Comparison of ENCODE assay signal across 8 cellular contexts in genomic region chr12:124456652-124457152, GRCh38.
DNase-seq lines count a peak whose midpoint lies in the region; ATAC-seq and TF ChIP-seq lines count a peak whose summit lies in the region.

No MANE protein-coding gene starts in this region.

- H3K36me3 ChIP-seq in adrenal gland (replicated peaks in 1 of 2) (peaks cover 0 to 28% of the 10 kb centered on the region in 2 donors), psoas muscle (ENCODE audit: insufficient read depth in 1 of 2, low read depth in 1 of 2) (peaks cover 0 to 12% of the 10 kb centered on the region in 2 donors)

- H3K4me1 Mint-ChIP-seq in IgD-negative memory B cell: peaks cover 15 to 35% (median 20%) of the 10 kb centered on the region in 3 donors

- TF ChIP-seq POLR2A in adrenal gland (IDR thresholded peaks at IDR 0.05): no peak

- DNase-seq in GM12865 (ENCODE audit: low read depth) (peak; percentile 84), adrenal gland (peak in 2 of 7 donors; percentile 33 to 49), psoas muscle (peak in 1 of 2 donors; percentile 43), iPS-NIHi11 (ENCODE audit: low spot score) (no peak), NCI-H2227 (lab: John Stamatoyannopoulos, UW; ENCODE audit: unreplicated experiment) (no peak)

- H3K9me3 ChIP-seq in adrenal gland (replicated peaks in 1 of 3) (no peaks in the 10 kb centered on the region), psoas muscle (no peaks in the 10 kb centered on the region)

- no peak for ATAC-seq in psoas muscle
- no peak for ATAC-seq in GM21528 (IDR thresholded peaks at IDR 0.05; ENCODE audit: low FRiP score, unreplicated experiment)
- ATAC-seq in HG02970 (IDR thresholded peaks at IDR 0.05; ENCODE audit: low FRiP score, unreplicated experiment): no peak

- no peaks in the 10 kb centered on the region for H3K9me3 Mint-ChIP-seq in IgD-negative memory B cell

- peak overlapping the region; percentile 68 to 89 (median 79) for H3K4me3 Mint-ChIP-seq in IgD-negative memory B cell

- intact Hi-C loops in adrenal gland (cut with DNase I): no loop called here
- intact Hi-C loops in psoas muscle (cut with DNase I): loop anchor here (5.0 to 10.0 kb wide), 3 partner anchors 56 to 308 kb away; partner anchors contain the start of gene NCOR2 (in 1 of the 2)

- peak overlapping the region in 3 of 5 donors; percentile 70 to 89 (median 80) for H3K27ac ChIP-seq in adrenal gland
- H3K27ac ChIP-seq in psoas muscle: peak overlapping the region; percentile 94

- peaks cover 20 to 56% of the 10 kb centered on the region in 2 donors for H3K4me1 ChIP-seq in adrenal gland (replicated peaks in 1 of 2)
- H3K4me1 ChIP-seq in psoas muscle: peaks cover 52% of the 10 kb centered on the region

- H3K27ac Mint-ChIP-seq in IgD-negative memory B cell: peak overlapping the region; percentile 68 to 95 (median 94)

- peak overlapping the region; percentile 65 for H3K4me3 ChIP-seq in GM12865 (ENCODE audit: low read depth, low read length)
- H3K4me3 ChIP-seq in adrenal gland: peak overlapping the region in 1 of 4 donors; percentile 36
- peak overlapping the region; percentile 54 for H3K4me3 ChIP-seq in psoas muscle

- H3K27me3 ChIP-seq in adrenal gland (no peaks in the 10 kb centered on the region), psoas muscle (ENCODE audit: insufficient read depth in 3 of 3, low read length in 2 of 3) (no peaks in the 10 kb centered on the region)

- 66 to 92% (median 69%) methylated on average over 13 to 31 of the region's 31 CpGs for WGBS in adrenal gland, 4 donors
- 70 to 82% (median 76%) methylated on average over 26 to 31 of the region's 31 CpGs for WGBS in psoas muscle, 3 donors

- H3K27me3 Mint-ChIP-seq in IgD-negative memory B cell: no peaks in the 10 kb centered on the region

- TF ChIP-seq CTCF in GM12865 (IDR thresholded peaks at IDR 0.05; ENCODE audit: insufficient read depth, low read depth, low read length, missing control alignments): no peak
- TF ChIP-seq CTCF in adrenal gland (IDR thresholded peaks at IDR 0.05): no peak
- TF ChIP-seq CTCF in psoas muscle (IDR thresholded peaks at IDR 0.05): no peak

- peaks cover 7% of the 10 kb centered on the region for H3K36me3 Mint-ChIP-seq in IgD-negative memory B cell

Comparison
In these comparisons a context has a peak if more than half of its experiments do, and no peak if none do; other contexts are left out.
1. intact Hi-C loops: an anchor here in psoas muscle (5.0 to 10.0 kb wide); none called in adrenal gland.